ENCODE assay signal across 8 cellular contexts in genomic region chr5:32713396-32714381, GRCh38. TPM values are rescaled to one million over a fixed set of nuclear protein-coding genes. Genes with fewer than 3 reads are reported as not detected.
DNase-seq lines count a peak whose midpoint lies in the region; ATAC-seq and TF ChIP-seq lines count a peak whose summit lies in the region.

No MANE protein-coding gene starts in this region.

- H3K27ac ChIP-seq in sigmoid colon: peak overlapping the region in 3 of 4 donors; percentile 81 to 82 (median 81)

- TF ChIP-seq POLR2A in sigmoid colon (IDR thresholded peaks at IDR 0.05): no peak

- in situ Hi-C loops in GM13977 (cut with MboI; ENCODE audit: low pct_unique_long_range_greater_than_20kb, low sequenced_read_pairs, unreplicated experiment): loop anchor here (25.0 kb wide), 1 partner anchor 699 kb away; no protein-coding TSS in a partner anchor

- peaks cover 2% of the 10 kb centered on the region for H3K9me3 ChIP-seq in adipocyte (ENCODE audit: control insufficient read depth, low read length)
- H3K9me3 ChIP-seq in sigmoid colon: no peaks in the 10 kb centered on the region

- no peak for TF ChIP-seq CTCF in GM13977 (IDR thresholded peaks at IDR 0.05; ENCODE audit: extremely low read depth, insufficient read depth, missing control alignments)
- TF ChIP-seq CTCF in sigmoid colon (IDR thresholded peaks at IDR 0.05): no peak

- no peak for TF ChIP-seq EP300 in sigmoid colon (IDR thresholded peaks at IDR 0.05)

- H3K4me1 ChIP-seq in adipocyte (ENCODE audit: control insufficient read depth, insufficient read depth, low read length) (peaks cover 18% of the 10 kb centered on the region), sigmoid colon (peaks cover 0 to 47% (median 30%) of the 10 kb centered on the region in 4 donors)

- H3K4me3 ChIP-seq in adipocyte (ENCODE audit: low read length) (peak overlapping the region; percentile 90), sigmoid colon (peak overlapping the region; percentile 56 to 68 (median 59))

- peak overlapping the region; percentile 94 for H3K9ac ChIP-seq in adipocyte (ENCODE audit: low read length)

- peak; percentile 28 for DNase-seq in GM13977 (ENCODE audit: low spot score)
- DNase-seq in adipocyte (ENCODE audit: low read depth): peak; percentile 77
- peak; percentile 72 for DNase-seq in hepatic stellate cell (ENCODE audit: low spot score)
- DNase-seq in sigmoid colon: peak; percentile 69
- DNase-seq in middle frontal gyrus (ENCODE audit: extremely low spot score, low spot score): no peak
- no peak for DNase-seq in cerebellar nuclear complex (lab: John Stamatoyannopoulos, UW)

- WGBS in sigmoid colon, 2 donors: 4 to 11% methylated on average over 65 of the region's 65 CpGs

- ATAC-seq in GM19023 (IDR thresholded peaks at IDR 0.05; ENCODE audit: unreplicated experiment): no peak
- no peak for ATAC-seq in HG03354 (IDR thresholded peaks at IDR 0.05; ENCODE audit: poor library complexity, severe bottlenecking, unreplicated experiment)

- peaks cover 5% of the 10 kb centered on the region for H3K36me3 ChIP-seq in adipocyte (ENCODE audit: control insufficient read depth, insufficient read depth, low read length, severe bottlenecking)
- H3K36me3 ChIP-seq in sigmoid colon: no peaks in the 10 kb centered on the region

- H3K27me3 ChIP-seq in adipocyte (replicated peaks; ENCODE audit: control insufficient read depth, insufficient read depth, low read length) (no peaks in the 10 kb centered on the region), sigmoid colon (peaks cover 5 to 26% (median 10%) of the 10 kb centered on the region in 3 donors)

- intact Hi-C loops in sigmoid colon (cut with DNase I): loop anchor here (5.0 to 10.0 kb wide), 2 partner anchors 264 to 321 kb away; no protein-coding TSS in a partner anchor

RNA-seq across cellular contexts. Expression of gene NPR3, which starts 2.6 kb away (rescaled TPM):
- 10 to 100 TPM in 2 of 4 donors, 1 to 10 TPM in 2; 5.0 to 17.6 (median 9.3) TPM for total RNA-seq in sigmoid colon
- 1 to 10 TPM in 2 of 3 donors, under 1 TPM in 1; 0.23 to 3.0 (median 1.2) TPM for polyA plus RNA-seq in sigmoid colon

Comparison
In these comparisons a context has a peak if more than half of its experiments do, and no peak if none do; other contexts are left out.
1. DNase-seq: peak in GM13977 (single experiment), adipocyte (single experiment), hepatic stellate cell (single experiment) and sigmoid colon (single experiment); none in middle frontal gyrus (single experiment) and cerebellar nuclear complex (0 of 2).